18 cellular contexts compared by ENCODE assay signal in the genomic region with DNA sequence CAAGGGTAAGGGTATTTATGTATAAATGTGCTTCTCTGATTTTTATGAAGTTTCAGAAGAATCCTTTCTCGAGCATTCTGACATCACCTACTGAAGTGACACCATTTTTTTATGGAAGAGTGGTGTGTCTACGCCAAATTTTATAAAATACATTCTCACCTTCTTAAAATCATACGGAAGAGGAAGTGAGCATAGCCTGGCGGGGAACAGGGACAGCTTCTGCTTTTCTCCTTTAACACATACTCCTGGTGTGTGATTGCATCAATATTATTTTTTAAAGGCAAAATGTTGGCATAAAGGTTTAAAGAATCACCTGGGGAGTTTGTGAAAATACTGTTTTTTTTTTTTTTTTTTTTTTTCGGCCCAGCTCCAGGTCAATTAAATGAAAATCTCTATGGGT.
"Had no signal": no experiment of that assay in that cellular context is flagged by ENCODE, and none has a peak within 500 bp of the region (broad histone marks: within the 10 kb centered on the region; RNA-seq: fewer than 3 reads in every experiment).

No MANE protein-coding gene starts in this region.

- H3K27ac ChIP-seq: coronary artery, esophagus muscularis mucosa, gastrocnemius medialis, left lung, spleen, thyroid gland had no signal

- H3K4me3 ChIP-seq: coronary artery, esophagus muscularis mucosa, gastrocnemius medialis, left lung, lung, spleen, thyroid gland had no signal

- H3K4me1 ChIP-seq: esophagus muscularis mucosa, gastrocnemius medialis, left lung, spleen, thyroid gland had no signal

- H3K36me3 ChIP-seq: esophagus muscularis mucosa, gastrocnemius medialis, left lung, spleen, thyroid gland had no signal

- H3K9me3 ChIP-seq: esophagus muscularis mucosa, gastrocnemius medialis, spleen, thyroid gland had no signal

- DNase-seq: activated CD4-positive, alpha-beta memory T cell treated with anti-CD3 and anti-CD28 coated beads, Interleukin-2, amount 10 ng/mL, durations not matched to agents 7 days and 5 days; activated CD4-positive, alpha-beta T cell treated with anti-CD3 and anti-CD28 coated beads for 4 hours; activated CD4-positive, CD25-positive, alpha-beta regulatory T cell; activated effector memory CD4-positive, alpha-beta T cell treated with anti-CD3 and anti-CD28 coated beads, Interleukin-2, amount 50 U/mL, for 16 hours; activated naive CD4-positive, alpha-beta T cell treated with anti-CD3 and anti-CD28 coated beads, Interleukin-2, amount 10 ng/mL, durations not matched to agents 7 days and 5 days; cerebellar nuclear complex; gastrocnemius medialis; hippocampal formation; kidney glomerular epithelial cell; left lung; natural killer cell; spleen; stimulated activated CD4-positive, alpha-beta T cell treated with anti-CD3 and anti-CD28 coated beads, Interleukin-4, amount 100 ng/mL, for 1 hour; stimulated activated naive CD4-positive, alpha-beta T cell treated with Interleukin-2 at 50 U/mL for 16 hours; thyroid gland had no signal

- H3K27me3 ChIP-seq: esophagus muscularis mucosa, gastrocnemius medialis, left lung, spleen, thyroid gland had no signal
